8 cellular contexts compared by ENCODE assay signal in genomic region chr10:22321831-22322662, GRCh38. TPM values are rescaled to one million over a fixed set of nuclear protein-coding genes. Genes with fewer than 3 reads are reported as not detected.
DNase-seq lines count a peak whose midpoint lies in the region; ATAC-seq, FAIRE-seq and TF ChIP-seq lines count a peak whose summit lies in the region.

No MANE protein-coding gene starts in this region.

- TF ChIP-seq EP300 in GM12878 (IDR thresholded peaks at IDR 0.05; ENCODE audit: borderline replicate concordance in 1 of 2, control insufficient read depth in 1 of 2, low read depth in 2 of 2, low read length in 2 of 2): no peak

- CTCF ChIA-PET in GM12878 (lab: Yijun Ruan, JAX): interaction anchor here (0.8 to 1.2 kb wide), 2 partner anchors 16 to 22 kb away, joined by 3 read pairs; no protein-coding TSS in a partner anchor

- DNase-seq in EL (peak; percentile 22), NCI-H146 (lab: John Stamatoyannopoulos, UW) (peak; percentile 54), GM12878 (ENCODE audit: low read depth, low spot score) (no peak), islet precursor cell (peak; percentile 62), spleen (peak; percentile 86), foreskin melanocyte (no peak), NCI-H2107 treated with DMSO at 0.1 percent for 48 hours (lab: John Stamatoyannopoulos, UW; ENCODE audit: unreplicated experiment) (no peak), NCI-H187 (lab: John Stamatoyannopoulos, UW) (no peak)

- ATAC-seq in GM12878: no peak

- H3K4me1 ChIP-seq in GM12878 (ENCODE audit: control insufficient read depth, insufficient read depth, low read length) (peaks cover 25% of the 10 kb centered on the region), spleen (peaks cover 40 to 81% (median 70%) of the 10 kb centered on the region in 6 donors)

- peak overlapping the region; percentile 75 for H3K9ac ChIP-seq in GM12878 (ENCODE audit: control insufficient read depth, insufficient read depth, low read length)

- FAIRE-seq in GM12878 (lab: Jason Lieb, UNC): no peak

- 2% methylated on average over 17 of the region's 82 CpGs for WGBS in GM12878 (ENCODE audit: insufficient coverage, insufficient replicate concordance, low lambda C conversion rate, missing lambda C conversion rate)
- 1 to 3% (median 2%) methylated on average over 18 to 82 of the region's 82 CpGs for WGBS in spleen, 5 donors

- TF ChIP-seq POLR2A in GM12878 (IDR thresholded peaks at IDR 0.05; ENCODE audit: low read depth, low read length) (no peak), spleen (IDR thresholded peaks at IDR 0.05) (no peak)

- H3K4me3 ChIP-seq in GM12878 (peak overlapping the region; percentile 81), spleen (peak overlapping the region; percentile 44 to 90 (median 68))

- peak overlapping the region; percentile 51 for H2AFZ ChIP-seq in GM12878 (ENCODE audit: control insufficient read depth, low read depth, low read length)

- H4K20me1 ChIP-seq in GM12878 (ENCODE audit: control insufficient read depth, insufficient read depth): peaks cover 2% of the 10 kb centered on the region; the same call in 1 of the 2 replicates

- TF ChIP-seq RAD21 in GM12878 (IDR thresholded peaks at IDR 0.05; ENCODE audit: insufficient read depth, low read depth, low read length): no peak

- H3K36me3 ChIP-seq in GM12878 (ENCODE audit: control insufficient read depth in 2 of 2, insufficient read depth in 2 of 2, low read length in 1 of 2) (no peaks in the 10 kb centered on the region; a peak in 1 of 4 replicates), spleen (peaks cover 0 to 5% (median 0%) of the 10 kb centered on the region in 6 donors)

- H3K9me3 ChIP-seq in GM12878 (replicated peaks; ENCODE audit: control insufficient read depth, insufficient read depth, low read length): peaks cover 2% of the 10 kb centered on the region; the same call in 2 of the 3 replicates
- H3K9me3 ChIP-seq in spleen: no peaks in the 10 kb centered on the region

- in situ Hi-C loops in GM12878 (cut with MboI): no loop called here

- H3K27me3 ChIP-seq in GM12878 (replicated peaks in 1 of 2; ENCODE audit: control insufficient read depth in 2 of 2, insufficient read depth in 2 of 2, low read length in 1 of 2) (peaks cover 3 to 14% of the 10 kb centered on the region in 2 experiments), spleen (replicated peaks in 1 of 7) (peaks cover 0 to 39% (median 0%) of the 10 kb centered on the region in 7 donors)

- SMC1A ChIA-PET in GM12878 (lab: Charles Lee; ENCODE audit: uncharacterized antibody, unreplicated experiment): interaction anchor here (1.5 kb wide), 1 partner anchor 22 kb away, joined by 5 read pairs; no protein-coding TSS in a partner anchor

- intact Hi-C loops in GM12878 (cut with micrococcal nuclease; ENCODE audit: unreplicated experiment): loop anchor here (2.0 to 5.0 kb wide), 3 partner anchors 19 to 665 kb away; partner anchors contain the start of gene DNAJC1
- intact Hi-C loops in spleen (cut with DNase I; ENCODE audit: low total_unique reads): no loop called here

- TF ChIP-seq CTCF in GM12878 (IDR thresholded peaks at IDR 0.05 in 2 of 3, conservative IDR thresholded peaks at IDR 0.05 in 1 of 3; ENCODE audit: control insufficient read depth in 2 of 3, extremely low read depth in 1 of 3, insufficient read depth in 1 of 3, low read depth in 3 of 3, low read length in 3 of 3) (no peak), spleen (IDR thresholded peaks at IDR 0.05 in 8 of 11, conservative IDR thresholded peaks at IDR 0.05 in 3 of 11) (no peak)

- H3K79me2 ChIP-seq in GM12878 (ENCODE audit: control insufficient read depth, insufficient read depth, low read length): peaks cover 19% of the 10 kb centered on the region

- H3K4me2 ChIP-seq in GM12878 (ENCODE audit: control insufficient read depth, insufficient read depth): peak overlapping the region; percentile 98

- no TSS peak for BruUV-seq in GM12878 (replicated peaks; lab: Mats Ljungman, UMichigan)

- H3K27ac ChIP-seq in GM12878 (ENCODE audit: control insufficient read depth, insufficient read depth) (no peak overlapping the region), spleen (peak overlapping the region in 7 of 8 donors; percentile 40 to 93 (median 61))

- RAD21 ChIA-PET in GM12878 (lab: Charles Lee; ENCODE audit: unreplicated experiment): interaction anchor here (1.2 to 1.8 kb wide), 2 partner anchors 18 to 22 kb away, joined by 3 to 6 read pairs; no protein-coding TSS in a partner anchor

- POLR2A ChIA-PET in GM12878 (lab: Charles Lee): interaction anchor here (0.5 to 1.1 kb wide), 3 partner anchors 8 to 53 kb away, joined by 3 read pairs; no protein-coding TSS in a partner anchor

RNA-seq across cellular contexts. Expression of gene BMI1, which starts 1.1 kb away (rescaled TPM):
- total RNA-seq in GM12878 (2013; cell fraction: nucleolus; rRNA removed): 43.7 and 47.2 TPM in 2 replicates
- total RNA-seq in GM12878 (2014; rRNA removed): 27.5 and 34.6 TPM in 2 replicates
- 31.5 and 32.4 TPM in 2 replicates for total RNA-seq in GM12878 (2014; rRNA removed; fragmentation: Illumina TruSeq; extraction: Trizol)
- total RNA-seq in GM12878 (2021): 29.1 and 29.4 TPM in 2 replicates
- 10.5 TPM for polyA plus RNA-seq in GM12878 (2011; ENCODE audit: low read depth)
- polyA plus RNA-seq in GM12878 (2011; rRNA removed): 49.7 and 70.6 TPM in 2 replicates
- 20.6 and 22.9 TPM in 2 replicates for polyA plus RNA-seq in GM12878 (2011; cell fraction: cytosol; rRNA removed)
- 77.8 and 78.2 TPM in 2 replicates for polyA plus RNA-seq in GM12878 (2011; cell fraction: nucleus; rRNA removed)
- 25.9 and 26.9 TPM in 2 replicates for polyA plus RNA-seq in GM12878 (2012)
- 32.1 and 39.0 TPM in 2 replicates for polyA plus RNA-seq in GM12878 (2014; fragmentation: Illumina TruSeq; extraction: Trizol)
- polyA plus RNA-seq in GM12878 (2014; fragmentation: Nextera tagmentation; extraction: Ambion mirVana): 10 to 100 TPM in 1 of 2 experiments, 1 to 10 TPM in 1; 8.0 to 12.4 TPM
- 24.2 and 24.6 TPM in 2 replicates for polyA plus RNA-seq in GM12878 (2014; rRNA removed)
- polyA plus RNA-seq in GM12878 (2016; fragmentation: Nextera tagmentation; extraction: Ambion mirVana): 10 to 100 TPM; 17.4 to 19.5 TPM
- polyA minus RNA-seq in GM12878 (2011; rRNA and poly(A)+ RNA removed): 47.5 and 83.2 TPM in 2 replicates
- 16.7 and 33.9 TPM in 2 replicates for polyA minus RNA-seq in GM12878 (2011; cell fraction: cytosol; rRNA and poly(A)+ RNA removed)
- polyA minus RNA-seq in GM12878 (2011; cell fraction: nucleus; rRNA and poly(A)+ RNA removed): 18.1 and 22.3 TPM in 2 replicates
- total RNA-seq in spleen: 10 to 100 TPM; 47.1 to 89.7 (median 68.2) TPM
- 10 to 100 TPM; 26.9 to 38.7 (median 27.1) TPM for polyA plus RNA-seq in spleen

RNA-seq across cellular contexts. Expression of gene COMMD3, which starts 5.9 kb away (rescaled TPM):
- 52.1 and 56.3 TPM in 2 replicates for total RNA-seq in GM12878 (2013; cell fraction: nucleolus; rRNA removed)
- total RNA-seq in GM12878 (2014; rRNA removed) (65.3 and 70.9 TPM in 2 replicates), GM12878 (2014; rRNA removed; fragmentation: Illumina TruSeq; extraction: Trizol) (64.5 and 72.3 TPM in 2 replicates), GM12878 (2021) (68.0 and 74.3 TPM in 2 replicates), spleen (10 to 100 TPM; 43.5 to 63.7 (median 52.9) TPM)
- polyA plus RNA-seq in GM12878 (2011; ENCODE audit: low read depth): 65.1 TPM
- polyA plus RNA-seq in GM12878 (2011; rRNA removed) (101 and 151 TPM in 2 replicates), GM12878 (2014; fragmentation: Illumina TruSeq; extraction: Trizol) (68.1 and 74.9 TPM in 2 replicates), GM12878 (2014; fragmentation: Nextera tagmentation; extraction: Ambion mirVana) (100 to 1,000 TPM; 238 to 248 TPM), GM12878 (2014; rRNA removed) (60.9 and 64.7 TPM in 2 replicates), GM12878 (2016; fragmentation: Nextera tagmentation; extraction: Ambion mirVana) (100 to 1,000 TPM; 171 to 205 TPM), spleen (10 to 100 TPM; 69.1 to 76.0 (median 73.2) TPM)
- 33.9 and 35.7 TPM in 2 replicates for polyA plus RNA-seq in GM12878 (2011; cell fraction: cytosol; rRNA removed)
- polyA plus RNA-seq in GM12878 (2011; cell fraction: nucleus; rRNA removed): 63.7 and 81.5 TPM in 2 replicates
- polyA plus RNA-seq in GM12878 (2012): 65.2 and 75.4 TPM in 2 replicates
- polyA minus RNA-seq in GM12878 (2011; rRNA and poly(A)+ RNA removed): 16.1 and 21.0 TPM in 2 replicates
- polyA minus RNA-seq in GM12878 (2011; cell fraction: cytosol; rRNA and poly(A)+ RNA removed): 2.5 and 4.7 TPM in 2 replicates
- polyA minus RNA-seq in GM12878 (2011; cell fraction: nucleus; rRNA and poly(A)+ RNA removed): 21.8 and 26.3 TPM in 2 replicates

RNA-seq across cellular contexts. Expression of gene SPAG6, which starts 23.2 kb away (rescaled TPM):
- 0.21 and 0.49 TPM in 2 replicates for total RNA-seq in GM12878 (2013; cell fraction: nucleolus; rRNA removed)
- total RNA-seq in GM12878 (2014; rRNA removed) (0.27 and 0.51 TPM in 2 replicates), GM12878 (2014; rRNA removed; fragmentation: Illumina TruSeq; extraction: Trizol) (0.40 and 0.60 TPM in 2 replicates), GM12878 (2021) (0.21 and 0.36 TPM in 2 replicates), spleen (not detected)
- 0.10 TPM for polyA plus RNA-seq in GM12878 (2011; ENCODE audit: low read depth)
- polyA plus RNA-seq in GM12878 (2011; rRNA removed) (0.34 and 0.71 TPM in 2 replicates), GM12878 (2014; fragmentation: Illumina TruSeq; extraction: Trizol) (0.53 and 0.95 TPM in 2 replicates), GM12878 (2014; fragmentation: Nextera tagmentation; extraction: Ambion mirVana) (under 1 TPM; 0.13 to 0.26 TPM), GM12878 (2014; rRNA removed) (0.65 and 0.99 TPM in 2 replicates), GM12878 (2016; fragmentation: Nextera tagmentation; extraction: Ambion mirVana) (under 1 TPM in 1 of 2 experiments, not detected in 1; 0.43 TPM), spleen (under 1 TPM in 1 of 3 donors, not detected in 2; 0.11 TPM)
- polyA plus RNA-seq in GM12878 (2011; cell fraction: cytosol; rRNA removed): 0.16 and 0.25 TPM in 2 replicates
- 0.30 and 0.38 TPM in 2 replicates for polyA plus RNA-seq in GM12878 (2011; cell fraction: nucleus; rRNA removed)
- 0.21 and 0.24 TPM in 2 replicates for polyA plus RNA-seq in GM12878 (2012)
- 0.21 and 0.22 TPM in 2 replicates for polyA minus RNA-seq in GM12878 (2011; rRNA and poly(A)+ RNA removed)
- polyA minus RNA-seq in GM12878 (2011; cell fraction: cytosol; rRNA and poly(A)+ RNA removed): not detected in 2 replicates
- 0.36 TPM in 1 of 2 replicates, not detected in the other for polyA minus RNA-seq in GM12878 (2011; cell fraction: nucleus; rRNA and poly(A)+ RNA removed)

Comparison
In these comparisons a context has a peak if more than half of its experiments do, and no peak if none do; other contexts are left out.
1. DNase-seq: peak in EL (single experiment), NCI-H146 (single experiment), islet precursor cell (single experiment) and spleen (single experiment); none in GM12878 (single experiment), foreskin melanocyte (single experiment), NCI-H2107 treated with DMSO at 0.1 percent for 48 hours (single experiment) and NCI-H187 (0 of 2).